Comparison of ENCODE assay signal across 1 cellular context in the genomic region with DNA sequence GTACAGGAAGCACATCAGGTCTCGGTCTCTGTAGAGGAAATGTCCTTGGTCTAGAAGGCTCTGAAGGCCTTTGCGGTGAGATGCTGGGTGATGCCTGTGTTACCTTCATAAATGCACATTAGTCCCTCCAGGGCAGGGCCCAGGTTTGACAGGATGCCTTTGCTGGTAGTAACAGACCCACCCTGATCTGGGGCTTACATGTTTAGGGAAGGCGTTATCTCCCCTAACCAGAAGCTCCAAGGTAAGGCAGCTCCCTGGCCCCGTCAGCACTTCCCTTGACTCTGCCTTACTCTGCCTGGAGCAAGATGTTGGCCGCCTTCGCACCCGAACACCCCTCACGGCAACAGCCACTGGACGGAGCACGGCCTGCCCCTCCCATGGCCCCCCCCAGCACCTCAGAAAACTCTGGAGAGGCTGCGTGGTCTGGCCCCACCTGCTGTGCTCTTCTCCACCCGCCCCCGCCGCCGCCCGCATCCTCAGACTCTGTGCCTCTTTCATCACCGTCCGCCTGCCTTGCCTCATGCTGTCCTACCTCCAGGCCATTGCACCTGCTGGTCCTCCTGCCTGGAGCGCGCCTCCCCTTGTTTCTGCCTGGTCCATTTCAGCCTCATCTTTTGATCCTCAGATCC.
A peak's percentile ranks its signal among the peaks of the same experiment; 100 is the strongest.
TF ChIP-seq lines count a peak whose summit lies in the region.

No MANE protein-coding gene starts in this region.

TF ChIP-seq in K562, 482 proteins besides CTCF, POLR2A, EP300 and RAD21 (continued from another document and continues in another):
- no peak for TF ChIP-seq POLR2H (tag; IDR thresholded peaks at IDR 0.05; ENCODE audit: low read depth)
- TF ChIP-seq ZNF232 (CRISPR knock-in tag; IDR thresholded peaks at IDR 0.05), result no peak
- TF ChIP-seq, protein P1, sequence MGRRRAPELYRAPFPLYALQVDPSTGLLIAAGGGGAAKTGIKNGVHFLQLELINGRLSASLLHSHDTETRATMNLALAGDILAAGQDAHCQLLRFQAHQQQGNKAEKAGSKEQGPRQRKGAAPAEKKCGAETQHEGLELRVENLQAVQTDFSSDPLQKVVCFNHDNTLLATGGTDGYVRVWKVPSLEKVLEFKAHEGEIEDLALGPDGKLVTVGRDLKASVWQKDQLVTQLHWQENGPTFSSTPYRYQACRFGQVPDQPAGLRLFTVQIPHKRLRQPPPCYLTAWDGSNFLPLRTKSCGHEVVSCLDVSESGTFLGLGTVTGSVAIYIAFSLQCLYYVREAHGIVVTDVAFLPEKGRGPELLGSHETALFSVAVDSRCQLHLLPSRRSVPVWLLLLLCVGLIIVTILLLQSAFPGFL (CRISPR knock-in tag; IDR thresholded peaks at IDR 0.05), result no peak
- no peak for TF ChIP-seq ZC3H11A (IDR thresholded peaks at IDR 0.05; ENCODE audit: low read depth, low read length)
- TF ChIP-seq MED1 (CRISPR knock-in tag; IDR thresholded peaks at IDR 0.05; ENCODE audit: borderline replicate concordance), result no peak
- TF ChIP-seq NR1H2 (CRISPR knock-in tag; IDR thresholded peaks at IDR 0.05), result no peak
- peak; percentile 93 for TF ChIP-seq ZEB2 (IDR thresholded peaks at IDR 0.05)
- TF ChIP-seq STAT6 (CRISPR knock-in tag; IDR thresholded peaks at IDR 0.05), result no peak
- no peak for TF ChIP-seq HNRNPL (IDR thresholded peaks at IDR 0.05; ENCODE audit: low read depth, low read length)
- no peak for TF ChIP-seq ZNF282 (CRISPR knock-in tag; IDR thresholded peaks at IDR 0.05)
- TF ChIP-seq BCOR (IDR thresholded peaks at IDR 0.05), result no peak
- TF ChIP-seq ZNF121 (CRISPR knock-in tag; conservative IDR thresholded peaks at IDR 0.05), result no peak
- TF ChIP-seq TSC22D4 (tag; IDR thresholded peaks at IDR 0.05), result no peak
- no peak for TF ChIP-seq ARNT (IDR thresholded peaks at IDR 0.05)
- TF ChIP-seq ZNF134 (CRISPR knock-in tag; conservative IDR thresholded peaks at IDR 0.05), result no peak
- no peak for TF ChIP-seq SRF (CRISPR knock-in tag; IDR thresholded peaks at IDR 0.05)
- no peak for TF ChIP-seq PYGO2 (tag; IDR thresholded peaks at IDR 0.05)
- TF ChIP-seq SP2 (IDR thresholded peaks at IDR 0.05; ENCODE audit: extremely low read depth, low read depth, low read length, poor library complexity, severe bottlenecking), result no peak
- no peak for TF ChIP-seq ZNF165 (CRISPR knock-in tag; IDR thresholded peaks at IDR 0.05; ENCODE audit: borderline replicate concordance)
- TF ChIP-seq SMARCA4 (IDR thresholded peaks at IDR 0.05), result peak; percentile 80
- no peak for TF ChIP-seq BACH1 (tag; IDR thresholded peaks at IDR 0.05)
- TF ChIP-seq JUND (IDR thresholded peaks at IDR 0.05; ENCODE audit: borderline replicate concordance, low read depth, low read length), result peak; percentile 21; the same call in 1 of the 2 replicates
- TF ChIP-seq JUND (tag; IDR thresholded peaks at IDR 0.05; ENCODE audit: borderline replicate concordance, low read depth, low read length), result peak; percentile 9; the same call in 1 of the 3 replicates
- TF ChIP-seq BRD4 (IDR thresholded peaks at IDR 0.05), result no peak
- no peak for TF ChIP-seq LARP7 (IDR thresholded peaks at IDR 0.05)
- no peak for TF ChIP-seq GATAD2B (IDR thresholded peaks at IDR 0.05; ENCODE audit: borderline replicate concordance)
- peak; percentile 36 to 46 for TF ChIP-seq NRF1 (conservative IDR thresholded peaks at IDR 0.05 in 1 of 2, IDR thresholded peaks at IDR 0.05 in 1 of 2)
- 0 out of 2 replicates have a peak, but pooled peaks have one; percentile 27 for TF ChIP-seq SP1 (CRISPR knock-in tag; IDR thresholded peaks at IDR 0.05)
- TF ChIP-seq LEF1 (IDR thresholded peaks at IDR 0.05), result no peak
- no peak for TF ChIP-seq ESRRB (CRISPR knock-in tag; IDR thresholded peaks at IDR 0.05; ENCODE audit: borderline replicate concordance)
- TF ChIP-seq CBFA2T2 (conservative IDR thresholded peaks at IDR 0.05), result peak; percentile 83
- no peak for TF ChIP-seq PHB (CRISPR knock-in tag; IDR thresholded peaks at IDR 0.05)
- TF ChIP-seq, protein P2, sequence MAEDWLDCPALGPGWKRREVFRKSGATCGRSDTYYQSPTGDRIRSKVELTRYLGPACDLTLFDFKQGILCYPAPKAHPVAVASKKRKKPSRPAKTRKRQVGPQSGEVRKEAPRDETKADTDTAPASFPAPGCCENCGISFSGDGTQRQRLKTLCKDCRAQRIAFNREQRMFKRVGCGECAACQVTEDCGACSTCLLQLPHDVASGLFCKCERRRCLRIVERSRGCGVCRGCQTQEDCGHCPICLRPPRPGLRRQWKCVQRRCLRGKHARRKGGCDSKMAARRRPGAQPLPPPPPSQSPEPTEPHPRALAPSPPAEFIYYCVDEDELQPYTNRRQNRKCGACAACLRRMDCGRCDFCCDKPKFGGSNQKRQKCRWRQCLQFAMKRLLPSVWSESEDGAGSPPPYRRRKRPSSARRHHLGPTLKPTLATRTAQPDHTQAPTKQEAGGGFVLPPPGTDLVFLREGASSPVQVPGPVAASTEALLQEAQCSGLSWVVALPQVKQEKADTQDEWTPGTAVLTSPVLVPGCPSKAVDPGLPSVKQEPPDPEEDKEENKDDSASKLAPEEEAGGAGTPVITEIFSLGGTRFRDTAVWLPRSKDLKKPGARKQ (CRISPR knock-in tag; IDR thresholded peaks at IDR 0.05), result no peak
- TF ChIP-seq ZNF311 (CRISPR knock-in tag; IDR thresholded peaks at IDR 0.05), result no peak
- no peak for TF ChIP-seq ZNF3 (CRISPR knock-in tag; IDR thresholded peaks at IDR 0.05)
- TF ChIP-seq ZNF217 (CRISPR knock-in tag; IDR thresholded peaks at IDR 0.05), result no peak
- no peak for TF ChIP-seq TCFL5 (CRISPR knock-in tag; conservative IDR thresholded peaks at IDR 0.05)
- TF ChIP-seq CGGBP1 (CRISPR knock-in tag; IDR thresholded peaks at IDR 0.05), result no peak
- no peak for TF ChIP-seq ELF4 (CRISPR knock-in tag; IDR thresholded peaks at IDR 0.05)
- no peak for TF ChIP-seq NFXL1 (CRISPR knock-in tag; IDR thresholded peaks at IDR 0.05)
- no peak for TF ChIP-seq MAFF (IDR thresholded peaks at IDR 0.05; ENCODE audit: low read length)
- TF ChIP-seq NELFE (IDR thresholded peaks at IDR 0.05; ENCODE audit: insufficient read depth, insufficient read length), result no peak
- no peak for TF ChIP-seq TSHZ1 (CRISPR knock-in tag; IDR thresholded peaks at IDR 0.05)
- no peak for TF ChIP-seq ZNF41 (CRISPR knock-in tag; conservative IDR thresholded peaks at IDR 0.05)
- no peak for TF ChIP-seq CSDE1 (IDR thresholded peaks at IDR 0.05)
- TF ChIP-seq ZFP91 (CRISPR knock-in tag; IDR thresholded peaks at IDR 0.05), result no peak
- no peak for TF ChIP-seq ARID3B (CRISPR knock-in tag; IDR thresholded peaks at IDR 0.05; ENCODE audit: borderline replicate concordance)
- no peak for TF ChIP-seq E2F5 (CRISPR knock-in tag; IDR thresholded peaks at IDR 0.05)
- peak; percentile 58; the same call in 1 of the 2 replicates for TF ChIP-seq SMARCE1 (IDR thresholded peaks at IDR 0.05)
- TF ChIP-seq ZNF23 (CRISPR knock-in tag; IDR thresholded peaks at IDR 0.05), result no peak
- TF ChIP-seq CREB3 (tag; conservative IDR thresholded peaks at IDR 0.05; ENCODE audit: low read depth), result no peak
- TF ChIP-seq ETV5 (CRISPR knock-in tag; IDR thresholded peaks at IDR 0.05; ENCODE audit: low read depth), result no peak
- no peak for TF ChIP-seq ZNF431 (CRISPR knock-in tag; IDR thresholded peaks at IDR 0.05)
- TF ChIP-seq ETV1 (tag; conservative IDR thresholded peaks at IDR 0.05; ENCODE audit: low read depth), result no peak
- TF ChIP-seq, protein P3, sequence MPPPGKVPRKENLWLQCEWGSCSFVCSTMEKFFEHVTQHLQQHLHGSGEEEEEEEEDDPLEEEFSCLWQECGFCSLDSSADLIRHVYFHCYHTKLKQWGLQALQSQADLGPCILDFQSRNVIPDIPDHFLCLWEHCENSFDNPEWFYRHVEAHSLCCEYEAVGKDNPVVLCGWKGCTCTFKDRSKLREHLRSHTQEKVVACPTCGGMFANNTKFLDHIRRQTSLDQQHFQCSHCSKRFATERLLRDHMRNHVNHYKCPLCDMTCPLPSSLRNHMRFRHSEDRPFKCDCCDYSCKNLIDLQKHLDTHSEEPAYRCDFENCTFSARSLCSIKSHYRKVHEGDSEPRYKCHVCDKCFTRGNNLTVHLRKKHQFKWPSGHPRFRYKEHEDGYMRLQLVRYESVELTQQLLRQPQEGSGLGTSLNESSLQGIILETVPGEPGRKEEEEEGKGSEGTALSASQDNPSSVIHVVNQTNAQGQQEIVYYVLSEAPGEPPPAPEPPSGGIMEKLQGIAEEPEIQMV (tag; conservative IDR thresholded peaks at IDR 0.05; ENCODE audit: low read depth), result no peak
- no peak for TF ChIP-seq SIX5 (IDR thresholded peaks at IDR 0.05; ENCODE audit: borderline replicate concordance in 1 of 2, insufficient read depth in 1 of 2, low read depth in 1 of 2, low read length in 2 of 2)
- TF ChIP-seq KHSRP (IDR thresholded peaks at IDR 0.05), result no peak
